In the genomic region with DNA sequence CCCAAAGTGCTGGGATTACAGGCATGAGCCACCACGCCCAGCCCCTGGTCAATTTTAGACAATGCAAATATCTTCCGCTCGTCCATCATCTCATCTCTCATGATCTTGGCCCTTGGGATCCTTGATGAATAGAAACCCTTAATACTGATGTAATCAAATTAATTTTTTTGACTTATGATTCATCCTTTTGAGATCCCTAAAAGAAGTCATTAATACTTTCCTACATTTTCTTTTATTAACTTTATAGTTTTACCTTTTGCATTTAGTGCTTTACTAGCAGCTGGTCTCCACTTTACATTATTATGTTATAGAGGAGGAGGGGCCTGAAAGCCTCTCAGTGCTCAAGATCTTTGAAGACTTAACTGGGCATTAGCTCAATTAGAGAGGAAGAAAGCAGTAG, we compare ENCODE assay signal across 3 cellular contexts. TPM values are rescaled to one million over a fixed set of nuclear protein-coding genes. Genes with fewer than 3 reads are reported as not detected.
"Had no signal": no experiment of that assay in that cellular context is flagged by ENCODE, and none has a peak within 500 bp of the region (broad histone marks: within the 10 kb centered on the region; RNA-seq: fewer than 3 reads in every experiment).

No MANE protein-coding gene starts in this region.

- ATAC-seq: GM12878 had no signal

- DNase-seq: GDM1, GF-D8 had no signal

- H3K4me3 ChIP-seq: GM12878 had no signal

RNA-seq across cellular contexts. Expression of a gene that starts 7.7 kb away (rescaled TPM):
- total RNA-seq: GM12878 had no signal

RNA-seq across cellular contexts. Expression of a gene that starts 16.7 kb away (rescaled TPM):
- total RNA-seq: GM12878 had no signal

RNA-seq across cellular contexts. Expression of a gene that starts 42.9 kb away (rescaled TPM):
- total RNA-seq: GM12878 had no signal

RNA-seq across cellular contexts. Expression of a gene that starts 44.8 kb away (rescaled TPM):
- total RNA-seq: GM12878 had no signal
